Comparison of ENCODE assay signal across 11 cellular contexts in genomic region chr5:61313960-61314681, GRCh38. TPM values are rescaled to one million over a fixed set of nuclear protein-coding genes. Genes with fewer than 3 reads are reported as not detected.
DNase-seq lines count a peak whose midpoint lies in the region; ATAC-seq, FAIRE-seq and TF ChIP-seq lines count a peak whose summit lies in the region.
"Had no signal": no experiment of that assay in that cellular context is flagged by ENCODE, and none has a peak within 500 bp of the region (broad histone marks: within the 10 kb centered on the region; RNA-seq: fewer than 3 reads in every experiment).

No MANE protein-coding gene starts in this region.

- peak overlapping the region; percentile 80 for H3K4me2 ChIP-seq in endothelial cell of umbilical vein (ENCODE audit: insufficient read depth, low read length)

- TF ChIP-seq CTCF in endothelial cell of umbilical vein (IDR thresholded peaks at IDR 0.05; ENCODE audit: extremely low read depth in 1 of 2, insufficient read depth in 1 of 2, low read depth in 1 of 2, low read length in 2 of 2) (no peak), sigmoid colon (IDR thresholded peaks at IDR 0.05) (no peak)

- POLR2A ChIA-PET in endothelial cell of umbilical vein (lab: Charles Lee) = interaction anchor here (0.7 to 1.9 kb wide), 6 partner anchors 8 to 145 kb away, joined by 3 to 23 read pairs (median 4); partner anchors contain the start of gene ZSWIM6

- H2AFZ ChIP-seq in endothelial cell of umbilical vein (ENCODE audit: low read depth, low read length) = no peak overlapping the region

- ATAC-seq in HG03565 (IDR thresholded peaks at IDR 0.05; ENCODE audit: unreplicated experiment) = no peak

- no peaks in the 10 kb centered on the region for H3K79me2 ChIP-seq in endothelial cell of umbilical vein (ENCODE audit: control insufficient read depth, insufficient read depth, low read length)

- intact Hi-C loops in endothelial cell of umbilical vein (cut with micrococcal nuclease) = loop anchor here (1.0 kb wide), 5 partner anchors 9 to 50 kb away; no protein-coding TSS in a partner anchor
- intact Hi-C loops in sigmoid colon (cut with DNase I) = no loop called here

- H3K36me3 ChIP-seq in endothelial cell of umbilical vein (ENCODE audit: control insufficient read depth in 2 of 2, extremely low read depth in 1 of 2, insufficient read depth in 2 of 2, low read length in 2 of 2) (no peaks in the 10 kb centered on the region), sigmoid colon (no peaks in the 10 kb centered on the region)
- H3K36me3 ChIP-seq: upper lobe of left lung had no signal

- FAIRE-seq in endothelial cell of umbilical vein (lab: Jason Lieb, UNC) = peak; percentile 91
- FAIRE-seq: A204.1 had no signal

- H3K27ac ChIP-seq in endothelial cell of umbilical vein (ENCODE audit: insufficient read depth, low read depth, low read length) = peak overlapping the region; percentile 95
- peak overlapping the region in 1 of 4 donors; percentile 72 for H3K27ac ChIP-seq in sigmoid colon

- H3K27me3 ChIP-seq in endothelial cell of umbilical vein (ENCODE audit: control insufficient read depth in 2 of 2, insufficient read depth in 2 of 2, low read length in 2 of 2) (no peaks in the 10 kb centered on the region), sigmoid colon (no peaks in the 10 kb centered on the region)
- H3K27me3 ChIP-seq: upper lobe of left lung had no signal

- H4K20me1 ChIP-seq in endothelial cell of umbilical vein (replicated peaks; ENCODE audit: control insufficient read depth, extremely low read depth, insufficient read depth, low read length) = no peaks in the 10 kb centered on the region

- no peak for TF ChIP-seq EP300 in sigmoid colon (IDR thresholded peaks at IDR 0.05)

- WGBS in sigmoid colon, 2 donors = 54 to 78% methylated on average over 1 of the region's 1 CpG

- H3K4me3 ChIP-seq in endothelial cell of umbilical vein (replicated peaks in 1 of 3; ENCODE audit: insufficient read depth in 1 of 3, low read depth in 1 of 3, low read length in 3 of 3) (no peak overlapping the region), sigmoid colon (no peak overlapping the region)
- H3K4me3 ChIP-seq: upper lobe of left lung had no signal

- CTCF ChIA-PET in endothelial cell of umbilical vein (lab: Charles Lee) = interaction anchor here (0.7 to 2.0 kb wide), 12 partner anchors 8 to 259 kb away, joined by 3 to 20 read pairs (median 4); partner anchors contain the start of gene ZSWIM6

- dilution Hi-C loops in endothelial cell of umbilical vein (cut with MboI; ENCODE audit: extremely low pct_ligation_motif_present, low sequenced_read_pairs) = no loop called here

- peak; percentile 73 for TF ChIP-seq POLR2A in endothelial cell of umbilical vein (IDR thresholded peaks at IDR 0.05; ENCODE audit: low read depth, low read length)
- no peak for TF ChIP-seq POLR2A in sigmoid colon (IDR thresholded peaks at IDR 0.05)

- H3K4me1 ChIP-seq in endothelial cell of umbilical vein (ENCODE audit: control insufficient read depth, extremely low read depth, insufficient read depth, low read length) = peaks cover 57% of the 10 kb centered on the region
- peaks cover 0 to 38% (median 29%) of the 10 kb centered on the region in 4 donors for H3K4me1 ChIP-seq in sigmoid colon

- BruUV-seq in endothelial cell of umbilical vein (replicated peaks; lab: Mats Ljungman, UMichigan) = TSS peak; percentile 82

- no peaks in the 10 kb centered on the region for H3K9me1 ChIP-seq in endothelial cell of umbilical vein (replicated peaks; ENCODE audit: control insufficient read depth, extremely low read depth, insufficient read depth, low read length)

- DNase-seq in DMS53 (lab: John Stamatoyannopoulos, UW) (peak; percentile 21), DMS53 treated with DMSO at 0.1 percent for 48 hours (lab: John Stamatoyannopoulos, UW; ENCODE audit: unreplicated experiment) (no peak), OCI-M1 (lab: John Stamatoyannopoulos, UW) (peak; percentile 14), endothelial cell of umbilical vein (ENCODE audit: low read depth, low spot score) (peak; percentile 97), pulmonary artery endothelial cell (ENCODE audit: low read depth, low spot score) (peak; percentile 95), sigmoid colon (no peak)
- DNase-seq in activated CD8-positive, alpha-beta memory T cell treated with anti-CD3 and anti-CD28 coated beads, Interleukin-2, amount 50 U/mL, for 4 hours = no peak
- DNase-seq: NCI-H1092 treated with DMSO at 0.1 percent for 48 hours, upper lobe of left lung had no signal

- H3K9ac ChIP-seq in endothelial cell of umbilical vein (replicated peaks; ENCODE audit: extremely low read depth, insufficient read depth, low read length) = peak overlapping the region; percentile 85

- H3K9me3 ChIP-seq in endothelial cell of umbilical vein (replicated peaks; ENCODE audit: control insufficient read depth, insufficient read depth, low read length) (no peaks in the 10 kb centered on the region), sigmoid colon (no peaks in the 10 kb centered on the region)
- H3K9me3 ChIP-seq: upper lobe of left lung had no signal

TF ChIP-seq in endothelial cell of umbilical vein, 7 proteins besides CTCF, POLR2A, EP300 and RAD21:
- TF ChIP-seq MYC (IDR thresholded peaks at IDR 0.05; ENCODE audit: low read depth, low read length) (peak; percentile 65), JUN (IDR thresholded peaks at IDR 0.05; ENCODE audit: borderline replicate concordance, insufficient read depth, insufficient read length, low read depth) (peak; percentile 86), MAX (IDR thresholded peaks at IDR 0.05; ENCODE audit: insufficient read depth, insufficient read length) (no peak), GATA2 (IDR thresholded peaks at IDR 0.05; ENCODE audit: insufficient read depth, insufficient read length, low read depth, low read length) (peak; percentile 90), POLR2AphosphoS5 (IDR thresholded peaks at IDR 0.05; ENCODE audit: insufficient read depth, low read depth, low read length) (peak; percentile 89), FOS (IDR thresholded peaks at IDR 0.05; ENCODE audit: borderline replicate concordance, insufficient read depth, low read length) (peak; percentile 99), EZH2 (IDR thresholded peaks at IDR 0.05; ENCODE audit: borderline replicate concordance, low read depth, low read length, severe bottlenecking) (no peak)
TF ChIP-seq in endothelial cell of umbilical vein: peak in this region for 5.

RNA-seq across cellular contexts. Expression of gene ZSWIM6, which starts 17.9 kb away (rescaled TPM):
- total RNA-seq in endothelial cell of umbilical vein (25.3 and 25.7 TPM in 2 replicates), pulmonary artery endothelial cell (21.1 and 25.5 TPM in 2 replicates), sigmoid colon (10 to 100 TPM; 11.3 to 17.7 (median 13.3) TPM)
- polyA plus RNA-seq in endothelial cell of umbilical vein (12.8 and 14.9 TPM in 2 replicates), sigmoid colon (1 to 10 TPM; 4.2 to 6.7 (median 5.8) TPM)
- 10.2 and 10.4 TPM in 2 replicates for polyA plus RNA-seq in endothelial cell of umbilical vein (2011; cell fraction: cytosol; rRNA removed)
- 60.3 and 64.0 TPM in 2 replicates for polyA plus RNA-seq in endothelial cell of umbilical vein (2011; cell fraction: nucleus; rRNA removed)
- 12.8 and 15.4 TPM in 2 replicates for polyA plus RNA-seq in endothelial cell of umbilical vein (2012)
- 50.4 and 51.5 TPM in 2 replicates for polyA minus RNA-seq in endothelial cell of umbilical vein
- 13.3 TPM for polyA minus RNA-seq in endothelial cell of umbilical vein (2011; cell fraction: cytosol; rRNA and poly(A)+ RNA removed)
- 52.0 and 72.2 TPM in 2 replicates for polyA minus RNA-seq in endothelial cell of umbilical vein (2011; cell fraction: nucleus; rRNA and poly(A)+ RNA removed)

Comparison
In these comparisons a context has a peak if more than half of its experiments do, and no peak if none do; other contexts are left out.
1. DNase-seq: peak in DMS53 (single experiment), OCI-M1 (single experiment), endothelial cell of umbilical vein (single experiment) and pulmonary artery endothelial cell (single experiment); none in DMS53 treated with DMSO at 0.1 percent for 48 hours (single experiment), sigmoid colon (single experiment) and activated CD8-positive, alpha-beta memory T cell treated with anti-CD3 and anti-CD28 coated beads, Interleukin-2, amount 50 U/mL, for 4 hours (single experiment).